1 cellular context compared by ENCODE assay signal in the genomic region with DNA sequence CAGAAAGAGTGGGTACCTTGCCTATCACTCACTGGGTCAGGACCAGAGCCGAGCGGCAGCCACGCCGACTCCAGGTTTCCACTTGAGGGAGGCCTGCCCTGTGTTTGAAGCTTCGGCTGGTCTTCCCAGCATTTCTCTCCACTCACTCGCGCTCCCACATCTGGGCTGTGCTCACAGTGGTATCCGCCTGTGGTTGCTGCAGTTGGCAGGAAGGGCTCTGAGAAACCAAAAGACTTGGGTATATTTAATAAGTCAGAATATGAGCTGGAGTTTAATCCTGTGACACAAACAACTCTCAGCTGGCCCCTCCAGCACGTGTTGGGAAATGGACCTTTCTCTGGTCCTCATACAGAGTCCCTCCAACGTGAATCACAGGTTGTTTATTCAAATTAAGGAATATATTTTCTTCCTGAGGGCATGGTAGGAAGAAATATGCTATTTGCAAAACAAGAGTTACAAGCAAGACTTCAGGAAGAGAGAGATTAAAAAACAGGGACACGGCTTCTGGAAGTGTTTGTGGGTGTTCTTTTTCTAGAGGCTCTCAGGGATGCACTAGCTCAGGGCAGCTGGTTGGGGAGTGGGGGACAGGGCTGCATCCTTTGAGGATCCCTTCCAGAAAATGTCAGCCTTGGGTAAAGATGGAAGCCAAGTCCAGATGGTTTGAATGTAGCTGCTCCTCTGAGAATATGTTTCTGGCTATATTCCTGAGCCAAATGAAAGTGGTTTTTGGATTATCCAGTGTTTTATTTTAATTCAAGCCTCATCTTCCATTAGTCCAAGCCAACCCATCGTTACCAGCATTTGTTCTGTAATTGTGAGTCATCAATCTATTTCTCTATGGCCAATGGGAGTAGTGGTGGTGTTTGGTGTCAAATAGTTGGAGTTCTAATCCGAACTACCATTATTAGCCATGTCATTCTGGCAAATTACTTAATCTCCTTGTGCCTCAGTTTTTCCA.
TF ChIP-seq lines count a peak whose summit lies in the region.

No MANE protein-coding gene starts in this region.

TF ChIP-seq in H1, 55 proteins besides CTCF, POLR2A, EP300 and RAD21 (continued from another document):
- TF ChIP-seq CHD7 (IDR thresholded peaks at IDR 0.05; ENCODE audit: insufficient replicate concordance, low read length): no peak
- TF ChIP-seq KDM1A (IDR thresholded peaks at IDR 0.05; ENCODE audit: borderline replicate concordance, low read length): no peak
- TF ChIP-seq JUN (IDR thresholded peaks at IDR 0.05; ENCODE audit: low read depth, low read length): no peak
- no peak for TF ChIP-seq SP2 (IDR thresholded peaks at IDR 0.05; ENCODE audit: low read length)
- TF ChIP-seq BACH1 (IDR thresholded peaks at IDR 0.05; ENCODE audit: low read length): no peak
- TF ChIP-seq GABPA (IDR thresholded peaks at IDR 0.05; ENCODE audit: borderline replicate concordance, insufficient read depth, low read length): no peak
